In genomic region chr6:150293423-150294280, GRCh38 we compare ENCODE assay signal across 13 cellular contexts.
A peak's percentile ranks its signal among the peaks of the same experiment; 100 is the strongest.
DNase-seq lines count a peak whose midpoint lies in the region; ATAC-seq and FAIRE-seq lines count a peak whose summit lies in the region.
"Had no signal": no experiment of that assay in that cellular context is flagged by ENCODE, and none has a peak within 500 bp of the region (broad histone marks: within the 10 kb centered on the region; RNA-seq: fewer than 3 reads in every experiment).

No MANE protein-coding gene starts in this region.

- no peak overlapping the region for H3K4me3 ChIP-seq in small intestine (ENCODE audit: low read depth in 1 of 2, low read length in 2 of 2)
- H3K4me3 ChIP-seq: heart right ventricle, transverse colon had no signal

- H3K9me3 ChIP-seq in small intestine (ENCODE audit: control insufficient read depth, low read depth), result no peaks in the 10 kb centered on the region

- DNase-seq in NOMO-1 (lab: John Stamatoyannopoulos, UW; ENCODE audit: unreplicated experiment in 2 of 2), result peak; percentile 23 to 64
- no peak for DNase-seq in NOMO-1 treated with dmso at 0.1 percent for 144 hours (lab: John Stamatoyannopoulos, UW; ENCODE audit: unreplicated experiment)
- DNase-seq in RPMI7951 (ENCODE audit: low read depth), result peak; percentile 28
- peak; percentile 31 for DNase-seq in fibroblast of gingiva (ENCODE audit: low read depth)
- DNase-seq in small intestine, result peak; percentile 16
- no peak for DNase-seq in stimulated activated naive CD8-positive, alpha-beta T cell treated with anti-CD3 and anti-CD28 coated beads, Interleukin-15, Interleukin-2, amounts not matched to agents 100 U/mL and 50 U/mL, for 24 hours
- no peak for DNase-seq in NK-92 treated with Interleukin-12 subunit alpha and Interleukin-12 subunit beta, amount 100 ng/mL, for 24 hours (lab: John Stamatoyannopoulos, UW)
- DNase-seq: activated CD4-positive, CD25-positive, alpha-beta regulatory T cell treated with anti-CD3 and anti-CD28 coated beads, Interleukin-2, amount 50 U/mL, for 72 hours; activated naive CD8-positive, alpha-beta T cell treated with anti-CD3 and anti-CD28 coated beads, Interleukin-2, amount 10 ng/mL, durations not matched to agents 7 days and 5 days; heart right ventricle; transverse colon had no signal

- 18 to 38% (median 34%) methylated on average over 2 of the region's 2 CpGs for WGBS in small intestine, 3 donors

- H3K4me1 ChIP-seq in small intestine (ENCODE audit: control insufficient read depth in 2 of 2, insufficient read depth in 1 of 2, low read depth in 1 of 2, low read length in 1 of 2), result no peaks in the 10 kb centered on the region
- H3K4me1 ChIP-seq: transverse colon had no signal

- no peaks in the 10 kb centered on the region for H3K36me3 ChIP-seq in small intestine (ENCODE audit: control insufficient read depth in 2 of 2, insufficient read depth in 2 of 2, low read length in 2 of 2)
- H3K36me3 ChIP-seq: heart right ventricle, transverse colon had no signal

- H3K27ac ChIP-seq in small intestine (ENCODE audit: low read depth in 1 of 2, low read length in 1 of 2), result no peak overlapping the region
- H3K27ac ChIP-seq: heart right ventricle, transverse colon had no signal

- no peak for FAIRE-seq in small intestine (lab: Jason Lieb, UNC)
- FAIRE-seq: A204.1 had no signal

- H3K27me3 ChIP-seq in small intestine (ENCODE audit: control insufficient read depth in 2 of 2, insufficient read depth in 2 of 2, low read length in 2 of 2), result peaks cover 0 to 6% of the 10 kb centered on the region in 2 donors
- H3K27me3 ChIP-seq: transverse colon had no signal

- ATAC-seq in HG03460 (IDR thresholded peaks at IDR 0.05; ENCODE audit: unreplicated experiment), result no peak
- no peak for ATAC-seq in stimulated activated naive CD8-positive, alpha-beta T cell treated with anti-CD3 and anti-CD28 coated beads, Interleukin-15, Interleukin-2, amounts not matched to agents 100 U/mL and 50 U/mL, for 24 hours

Comparison
In these comparisons a context has a peak if more than half of its experiments do, and no peak if none do; other contexts are left out.
1. DNase-seq: peak in NOMO-1 (2 of 2), RPMI7951 (single experiment), fibroblast of gingiva (single experiment) and small intestine (single experiment); none in NOMO-1 treated with dmso at 0.1 percent for 144 hours (single experiment), stimulated activated naive CD8-positive, alpha-beta T cell treated with anti-CD3 and anti-CD28 coated beads, Interleukin-15, Interleukin-2, amounts not matched to agents 100 U/mL and 50 U/mL, for 24 hours (single experiment) and NK-92 treated with Interleukin-12 subunit alpha and Interleukin-12 subunit beta, amount 100 ng/mL, for 24 hours (single experiment).